Comparison of ENCODE assay signal across 18 cellular contexts in genomic region chr16:84379008-84379730, GRCh38. TPM values are rescaled to one million over a fixed set of nuclear protein-coding genes. Genes with fewer than 3 reads are reported as not detected.
A peak's percentile ranks its signal among the peaks of the same experiment; 100 is the strongest.
DNase-seq lines count a peak whose midpoint lies in the region; ATAC-seq, FAIRE-seq and TF ChIP-seq lines count a peak whose summit lies in the region.
"Had no signal": no experiment of that assay in that cellular context is flagged by ENCODE, and none has a peak within 500 bp of the region (broad histone marks: within the 10 kb centered on the region; RNA-seq: fewer than 3 reads in every experiment).

No MANE protein-coding gene starts in this region.

- no peaks in the 10 kb centered on the region for H3K27me3 ChIP-seq in CD8-positive, alpha-beta T cell (ENCODE audit: insufficient read depth, low read length)
- H3K27me3 ChIP-seq: Peyer's patch had no signal

- H3K9me3 Mint-ChIP-seq in CD8-positive, alpha-beta T cell = peaks cover 1% of the 10 kb centered on the region

- POLR2A ChIA-PET in HEK293 (lab: Yijun Ruan, JAX) = interaction anchor here (0.7 kb wide), 1 partner anchor 1144 kb away, joined by 9 read pairs; no protein-coding TSS in a partner anchor
- POLR2A ChIA-PET in CD8-positive, alpha-beta T cell (lab: Charles Lee) = no interaction called here

- H3K4me3 ChIP-seq in HEK293 (ENCODE audit: low read depth, low read length) (no peak overlapping the region), kidney (ENCODE audit: low read length in 2 of 2) (no peak overlapping the region)
- no peak overlapping the region for H3K4me3 ChIP-seq in CD8-positive, alpha-beta T cell (ENCODE audit: low read depth, low read length)
- H3K4me3 ChIP-seq: K562, Peyer's patch had no signal

- no peak overlapping the region for H3K27ac Mint-ChIP-seq in CD8-positive, alpha-beta T cell

- peaks cover 6% of the 10 kb centered on the region for H3K4me1 Mint-ChIP-seq in CD8-positive, alpha-beta T cell (ENCODE audit: low read depth)

- no peak for ATAC-seq in HG03342 (IDR thresholded peaks at IDR 0.05; ENCODE audit: unreplicated experiment)
- no peak for ATAC-seq in CD8-positive, alpha-beta T cell
- ATAC-seq: K562 had no signal

- no peaks in the 10 kb centered on the region for H3K4me1 ChIP-seq in HEK293 (ENCODE audit: control insufficient read depth, insufficient read depth, low read length)
- peaks cover 0 to 2% of the 10 kb centered on the region in 2 donors for H3K4me1 ChIP-seq in kidney (ENCODE audit: control insufficient read depth in 1 of 2, insufficient read depth in 1 of 2, low read depth in 1 of 2, low read length in 2 of 2)
- no peaks in the 10 kb centered on the region for H3K4me1 ChIP-seq in CD8-positive, alpha-beta T cell (ENCODE audit: insufficient read depth, low read length)
- H3K4me1 ChIP-seq: Peyer's patch had no signal

- intact Hi-C loops in kidney (cut with DNase I) (no loop called here), posterior vena cava (cut with DNase I) (no loop called here)
- intact Hi-C loops in CD8-positive, alpha-beta T cell (cut with DNase I, micrococcal nuclease) = no loop called here

- no peak overlapping the region for H3K9ac ChIP-seq in kidney (ENCODE audit: low read length in 2 of 2)

- H3K9me3 ChIP-seq in HEK293 (ENCODE audit: control insufficient read depth, insufficient read depth, low read depth, low read length) (no peaks in the 10 kb centered on the region), kidney (ENCODE audit: control insufficient read depth in 1 of 2, low read length in 2 of 2) (peaks cover 0 to 2% of the 10 kb centered on the region in 2 donors)
- H3K9me3 ChIP-seq in CD8-positive, alpha-beta T cell (ENCODE audit: low read length) = no peaks in the 10 kb centered on the region
- H3K9me3 ChIP-seq: Peyer's patch had no signal

- H3K36me3 ChIP-seq in HEK293 (ENCODE audit: control insufficient read depth in 2 of 2, insufficient read depth in 1 of 2, low read length in 2 of 2) (no peaks in the 10 kb centered on the region), kidney (ENCODE audit: control insufficient read depth in 1 of 2, insufficient read depth in 2 of 2, low read length in 2 of 2) (no peaks in the 10 kb centered on the region)
- H3K36me3 ChIP-seq in CD8-positive, alpha-beta T cell (ENCODE audit: insufficient read depth, low read length) = no peaks in the 10 kb centered on the region
- H3K36me3 ChIP-seq: Peyer's patch had no signal

- DNase-seq in NCI-H2171 treated with DMSO at 0.1 percent for 48 hours (lab: John Stamatoyannopoulos, UW) (peak; percentile 41), NCI-H2171 (lab: John Stamatoyannopoulos, UW) (no peak), kidney (peak; percentile 23), posterior vena cava (ENCODE audit: low spot score) (peak; percentile 58), GM20000 (ENCODE audit: low spot score) (no peak)
- DNase-seq in CD8-positive, alpha-beta T cell = no peak
- DNase-seq: Calu3, DMS79 treated with DMSO at 0.1 percent for 48 hours, GDM1, NCI-H1436 treated with DMSO at 0.1 percent for 48 hours, NCI-H446, SHP77 treated with DMSO at 0.1 percent for 48 hours had no signal

- H3K27ac ChIP-seq in HEK293 (ENCODE audit: extremely low read depth, low read depth, low read length) (no peak overlapping the region), kidney (ENCODE audit: low read depth in 2 of 2, low read length in 2 of 2) (no peak overlapping the region)
- H3K27ac ChIP-seq in CD8-positive, alpha-beta T cell (ENCODE audit: low read depth, low read length) = no peak overlapping the region
- H3K27ac ChIP-seq: Peyer's patch had no signal

- TF ChIP-seq CTCF in HEK293 (tag by site-specific recombination; IDR thresholded peaks at IDR 0.05) (no peak), kidney (IDR thresholded peaks at IDR 0.05; ENCODE audit: borderline replicate concordance, extremely low read depth, insufficient read depth) (no peak), GM20000 (IDR thresholded peaks at IDR 0.05; ENCODE audit: extremely low read depth, missing control alignments) (no peak)
- TF ChIP-seq CTCF in CD8-positive, alpha-beta T cell (IDR thresholded peaks at IDR 0.05) = no peak

- CTCF ChIA-PET in HEK293 (lab: Yijun Ruan, JAX) = interaction anchor here (0.9 kb wide), 1 partner anchor 636 kb away, joined by 3 read pairs; no protein-coding TSS in a partner anchor
- CTCF ChIA-PET in CD8-positive, alpha-beta T cell (lab: Charles Lee) = no interaction called here

- H3K27me3 Mint-ChIP-seq in CD8-positive, alpha-beta T cell (ENCODE audit: low read depth) = peaks cover 12% of the 10 kb centered on the region

- no peaks in the 10 kb centered on the region for H3K36me3 Mint-ChIP-seq in CD8-positive, alpha-beta T cell

- FAIRE-seq in kidney (lab: Jason Lieb, UNC) = no peak
- FAIRE-seq: A204.1, HTR-8/SVneo, K562 had no signal

- H3K4me3 Mint-ChIP-seq in CD8-positive, alpha-beta T cell = no peak overlapping the region

TF ChIP-seq in HEK293, 187 proteins besides CTCF, POLR2A, EP300 and RAD21:
- TF ChIP-seq PRDM1 (tag by site-specific recombination; IDR thresholded peaks at IDR 0.05) (0 out of 2 replicates have a peak, but pooled peaks have one; percentile 19), ZNF114 (tag by site-specific recombination; IDR thresholded peaks at IDR 0.05) (no peak), ZNF544 (tag by site-specific recombination; IDR thresholded peaks at IDR 0.05) (no peak), ZNF398 (tag by site-specific recombination; IDR thresholded peaks at IDR 0.05) (peak; percentile 56)

RNA-seq across cellular contexts. Expression of gene ATP2C2, which starts 10.8 kb away (rescaled TPM):
- 2.2 TPM for total RNA-seq in kidney
- 2.6 TPM for polyA plus RNA-seq in kidney (ENCODE audit: insufficient read depth, low read depth, low replicate concordance)
- under 1 TPM; 0.10 to 0.19 TPM for total RNA-seq in posterior vena cava
- total RNA-seq in CD8-positive, alpha-beta T cell = not detected
- polyA plus RNA-seq: K562 had no signal

Comparison
In these comparisons a context has a peak if more than half of its experiments do, and no peak if none do; other contexts are left out.
1. DNase-seq: peak in NCI-H2171 treated with DMSO at 0.1 percent for 48 hours (single experiment), kidney (single experiment) and posterior vena cava (single experiment); none in NCI-H2171 (single experiment), GM20000 (single experiment) and CD8-positive, alpha-beta T cell (0 of 7).